In genomic region chr14:100214768-100215079, GRCh38 we compare ENCODE assay signal across 1 cellular context.
TF ChIP-seq lines count a peak whose summit lies in the region.

No MANE protein-coding gene starts in this region.

TF ChIP-seq in GM23338, 12 proteins besides CTCF, POLR2A, EP300 and RAD21 (continued from another document):
- TF ChIP-seq ZNF462 (CRISPR knock-in tag; IDR thresholded peaks at IDR 0.05): no peak
- no peak for TF ChIP-seq ZNF331 (CRISPR knock-in tag; IDR thresholded peaks at IDR 0.05; ENCODE audit: low read depth)
- TF ChIP-seq ZNF114 (CRISPR knock-in tag; IDR thresholded peaks at IDR 0.05): no peak
- no peak for TF ChIP-seq JUNB (IDR thresholded peaks at IDR 0.05; ENCODE audit: unreplicated experiment)
- no peak for TF ChIP-seq STAT1 (IDR thresholded peaks at IDR 0.05; ENCODE audit: unreplicated experiment)
- TF ChIP-seq ETS1 (IDR thresholded peaks at IDR 0.05): no peak
- TF ChIP-seq EZH2phosphoT487 (IDR thresholded peaks at IDR 0.05; ENCODE audit: unreplicated experiment): no peak
- no peak for TF ChIP-seq EZH2 (IDR thresholded peaks at IDR 0.05; ENCODE audit: low read depth, unreplicated experiment)
- no peak for TF ChIP-seq NANOG (IDR thresholded peaks at IDR 0.05; ENCODE audit: borderline replicate concordance)
- no peak for TF ChIP-seq POLR2AphosphoS5 (IDR thresholded peaks at IDR 0.05; ENCODE audit: low read depth)
